Comparison of ENCODE assay signal across 8 cellular contexts in genomic region chr10:124741922-124742417, GRCh38. TPM values are rescaled to one million over a fixed set of nuclear protein-coding genes. Genes with fewer than 3 reads are reported as not detected.
DNase-seq lines count a peak whose midpoint lies in the region; ATAC-seq and TF ChIP-seq lines count a peak whose summit lies in the region.

No MANE protein-coding gene starts in this region.

- H3K27me3 ChIP-seq in layer of hippocampus (ENCODE audit: control insufficient read depth, insufficient read depth, low read length): no peaks in the 10 kb centered on the region
- no peaks in the 10 kb centered on the region for H3K27me3 ChIP-seq in thoracic aorta (replicated peaks; ENCODE audit: insufficient read depth)

- CTCF ChIA-PET in activated CD8-positive, alpha-beta memory T cell treated with anti-CD3 and anti-CD28 coated beads, Interleukin-2, amount 10 ng/mL, durations not matched to agents 7 days and 5 days (lab: Charles Lee): interaction anchor here (0.9 to 5.1 kb wide), 48 partner anchors 7 to 319 kb away, joined by 3 to 92 read pairs (median 8); partner anchors contain the start of genes ABRAXAS2 and LHPP

- H3K4me1 ChIP-seq in thoracic aorta (ENCODE audit: control insufficient read depth in 1 of 2, low read depth in 2 of 2): peaks cover 39 to 72% of the 10 kb centered on the region in 2 donors

- no peaks in the 10 kb centered on the region for H3K9me3 ChIP-seq in thoracic aorta

- H3K36me3 Mint-ChIP-seq in activated CD8-positive, alpha-beta memory T cell treated with anti-CD3 and anti-CD28 coated beads, Interleukin-2, amount 10 ng/mL, durations not matched to agents 7 days and 5 days: peaks cover 5% of the 10 kb centered on the region

- no peak for DNase-seq in activated CD8-positive, alpha-beta memory T cell treated with anti-CD3 and anti-CD28 coated beads, Interleukin-2, amount 10 ng/mL, durations not matched to agents 7 days and 5 days
- no peak for DNase-seq in activated CD8-positive, alpha-beta memory T cell treated with anti-CD3 and anti-CD28 coated beads for 24 hours
- peak; percentile 47 for DNase-seq in activated naive CD4-positive, alpha-beta T cell treated with anti-CD3 and anti-CD28 coated beads, Interleukin-2, amount 50 U/mL, for 16 hours
- DNase-seq in thoracic aorta (ENCODE audit: low spot score) (no peak), NCI-H2171 (lab: John Stamatoyannopoulos, UW) (no peak), HPDE6-E6E7 (ENCODE audit: extremely low spot score) (no peak)

- no peak for TF ChIP-seq CTCF in thoracic aorta (IDR thresholded peaks at IDR 0.05)

- peaks cover 70% of the 10 kb centered on the region for H3K4me1 Mint-ChIP-seq in activated CD8-positive, alpha-beta memory T cell treated with anti-CD3 and anti-CD28 coated beads, Interleukin-2, amount 10 ng/mL, durations not matched to agents 7 days and 5 days

- H3K27me3 Mint-ChIP-seq in activated CD8-positive, alpha-beta memory T cell treated with anti-CD3 and anti-CD28 coated beads, Interleukin-2, amount 10 ng/mL, durations not matched to agents 7 days and 5 days: peaks cover 2% of the 10 kb centered on the region

- H3K4me3 Mint-ChIP-seq in activated CD8-positive, alpha-beta memory T cell treated with anti-CD3 and anti-CD28 coated beads, Interleukin-2, amount 10 ng/mL, durations not matched to agents 7 days and 5 days: peak overlapping the region; percentile 80

- no peaks in the 10 kb centered on the region for H3K9me3 Mint-ChIP-seq in activated CD8-positive, alpha-beta memory T cell treated with anti-CD3 and anti-CD28 coated beads, Interleukin-2, amount 10 ng/mL, durations not matched to agents 7 days and 5 days (ENCODE audit: low read depth)

- no peak for ATAC-seq in activated CD8-positive, alpha-beta memory T cell treated with anti-CD3 and anti-CD28 coated beads, Interleukin-2, amount 10 ng/mL, durations not matched to agents 7 days and 5 days
- ATAC-seq in thoracic aorta (ENCODE audit: insufficient number of reproducible peaks, low FRiP score, low read depth): no peak
- ATAC-seq in HG02938 (IDR thresholded peaks at IDR 0.05; ENCODE audit: unreplicated experiment): no peak

- H3K27ac ChIP-seq in layer of hippocampus (ENCODE audit: low read depth, low read length) (peak overlapping the region; percentile 89), thoracic aorta (peak overlapping the region; percentile 37 to 39)

- no peaks in the 10 kb centered on the region for H3K36me3 ChIP-seq in thoracic aorta

- H3K27ac Mint-ChIP-seq in activated CD8-positive, alpha-beta memory T cell treated with anti-CD3 and anti-CD28 coated beads, Interleukin-2, amount 10 ng/mL, durations not matched to agents 7 days and 5 days: peak overlapping the region; percentile 87

- H3K4me3 ChIP-seq in thoracic aorta: peak overlapping the region; percentile 86

RNA-seq across cellular contexts. Expression of gene FAM53B, which starts 2.2 kb away (rescaled TPM):
- total RNA-seq in activated CD8-positive, alpha-beta memory T cell treated with anti-CD3 and anti-CD28 coated beads, Interleukin-2, amount 10 ng/mL, durations not matched to agents 7 days and 5 days: 10 to 100 TPM; 33.5 to 45.5 TPM
- 10 to 100 TPM; 26.6 to 49.5 TPM for total RNA-seq in thoracic aorta

RNA-seq across cellular contexts. Expression of gene EEF1AKMT2, which starts 49.7 kb away (rescaled TPM):
- 10 to 100 TPM; 22.3 to 26.3 TPM for total RNA-seq in activated CD8-positive, alpha-beta memory T cell treated with anti-CD3 and anti-CD28 coated beads, Interleukin-2, amount 10 ng/mL, durations not matched to agents 7 days and 5 days
- 10 to 100 TPM in 1 of 2 donors, 1 to 10 TPM in 1; 5.7 to 10.4 TPM for total RNA-seq in thoracic aorta

RNA-seq across cellular contexts. Expression of gene ABRAXAS2, which starts 59.6 kb away (rescaled TPM):
- 10 to 100 TPM; 13.5 to 19.0 TPM for total RNA-seq in activated CD8-positive, alpha-beta memory T cell treated with anti-CD3 and anti-CD28 coated beads, Interleukin-2, amount 10 ng/mL, durations not matched to agents 7 days and 5 days
- total RNA-seq in thoracic aorta: 10 to 100 TPM in 1 of 2 donors, 1 to 10 TPM in 1; 8.1 to 12.1 TPM
